ENCODE assay signal across 1 cellular context in the genomic region with DNA sequence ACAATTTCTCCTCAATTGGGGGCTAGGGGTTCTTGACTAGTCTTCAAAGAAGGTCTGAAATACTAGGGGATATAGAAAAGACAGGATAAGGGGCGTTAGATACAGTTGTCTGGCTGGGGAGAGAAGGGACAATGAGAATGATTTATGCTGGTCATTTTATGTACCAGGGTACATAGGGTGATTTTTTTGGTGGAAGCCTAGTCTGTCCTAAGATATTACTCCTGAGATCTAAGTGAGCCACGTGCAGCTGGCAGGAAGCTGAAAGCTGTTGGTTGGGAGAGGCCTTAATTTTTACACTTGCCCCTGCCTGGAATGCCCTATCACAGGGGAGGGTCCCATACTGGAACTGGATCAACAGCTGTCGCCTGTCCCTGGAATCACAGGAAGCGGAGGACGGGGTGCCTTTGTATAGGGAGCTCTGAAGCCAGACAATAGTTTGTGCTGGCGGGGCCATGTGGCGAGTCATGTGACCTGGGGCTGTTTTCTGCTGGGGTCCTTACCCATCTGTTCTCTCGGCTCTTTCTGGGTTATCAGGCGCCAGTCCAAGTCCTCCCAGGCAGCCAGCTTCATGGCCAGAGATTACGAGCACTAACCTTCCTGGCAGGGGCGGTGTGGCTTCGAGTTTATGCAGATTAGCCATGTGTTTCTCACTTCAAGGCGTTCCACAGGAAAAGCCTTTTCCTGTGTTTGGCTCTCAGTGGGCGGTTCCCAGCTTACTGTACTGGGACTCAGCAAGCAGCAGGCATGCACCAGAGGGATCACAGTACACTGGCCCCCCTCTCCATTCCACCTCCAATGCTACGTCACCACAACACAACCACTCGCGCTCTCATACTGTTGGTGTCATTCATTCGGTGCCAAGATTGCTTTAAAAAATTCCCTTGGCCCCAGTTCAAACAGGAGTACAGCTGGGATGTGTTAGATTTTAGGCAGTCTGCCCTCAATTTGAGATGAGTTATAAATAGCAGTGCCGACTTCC.
TF ChIP-seq lines count a peak whose summit lies in the region.

No MANE protein-coding gene starts in this region.

TF ChIP-seq in WTC11, 78 proteins besides CTCF, POLR2A, EP300 and RAD21 (continued from another document):
- TF ChIP-seq, protein P1, sequence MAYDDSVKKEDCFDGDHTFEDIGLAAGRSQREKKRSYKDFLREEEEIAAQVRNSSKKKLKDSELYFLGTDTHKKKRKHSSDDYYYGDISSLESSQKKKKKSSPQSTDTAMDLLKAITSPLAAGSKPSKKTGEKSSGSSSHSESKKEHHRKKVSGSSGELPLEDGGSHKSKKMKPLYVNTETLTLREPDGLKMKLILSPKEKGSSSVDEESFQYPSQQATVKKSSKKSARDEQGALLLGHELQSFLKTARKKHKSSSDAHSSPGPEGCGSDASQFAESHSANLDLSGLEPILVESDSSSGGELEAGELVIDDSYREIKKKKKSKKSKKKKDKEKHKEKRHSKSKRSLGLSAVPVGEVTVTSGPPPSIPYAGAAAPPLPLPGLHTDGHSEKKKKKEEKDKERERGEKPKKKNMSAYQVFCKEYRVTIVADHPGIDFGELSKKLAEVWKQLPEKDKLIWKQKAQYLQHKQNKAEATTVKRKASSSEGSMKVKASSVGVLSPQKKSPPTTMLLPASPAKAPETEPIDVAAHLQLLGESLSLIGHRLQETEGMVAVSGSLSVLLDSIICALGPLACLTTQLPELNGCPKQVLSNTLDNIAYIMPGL (CRISPR knock-in tag; IDR thresholded peaks at IDR 0.05): no peak
- TF ChIP-seq, protein P2, sequence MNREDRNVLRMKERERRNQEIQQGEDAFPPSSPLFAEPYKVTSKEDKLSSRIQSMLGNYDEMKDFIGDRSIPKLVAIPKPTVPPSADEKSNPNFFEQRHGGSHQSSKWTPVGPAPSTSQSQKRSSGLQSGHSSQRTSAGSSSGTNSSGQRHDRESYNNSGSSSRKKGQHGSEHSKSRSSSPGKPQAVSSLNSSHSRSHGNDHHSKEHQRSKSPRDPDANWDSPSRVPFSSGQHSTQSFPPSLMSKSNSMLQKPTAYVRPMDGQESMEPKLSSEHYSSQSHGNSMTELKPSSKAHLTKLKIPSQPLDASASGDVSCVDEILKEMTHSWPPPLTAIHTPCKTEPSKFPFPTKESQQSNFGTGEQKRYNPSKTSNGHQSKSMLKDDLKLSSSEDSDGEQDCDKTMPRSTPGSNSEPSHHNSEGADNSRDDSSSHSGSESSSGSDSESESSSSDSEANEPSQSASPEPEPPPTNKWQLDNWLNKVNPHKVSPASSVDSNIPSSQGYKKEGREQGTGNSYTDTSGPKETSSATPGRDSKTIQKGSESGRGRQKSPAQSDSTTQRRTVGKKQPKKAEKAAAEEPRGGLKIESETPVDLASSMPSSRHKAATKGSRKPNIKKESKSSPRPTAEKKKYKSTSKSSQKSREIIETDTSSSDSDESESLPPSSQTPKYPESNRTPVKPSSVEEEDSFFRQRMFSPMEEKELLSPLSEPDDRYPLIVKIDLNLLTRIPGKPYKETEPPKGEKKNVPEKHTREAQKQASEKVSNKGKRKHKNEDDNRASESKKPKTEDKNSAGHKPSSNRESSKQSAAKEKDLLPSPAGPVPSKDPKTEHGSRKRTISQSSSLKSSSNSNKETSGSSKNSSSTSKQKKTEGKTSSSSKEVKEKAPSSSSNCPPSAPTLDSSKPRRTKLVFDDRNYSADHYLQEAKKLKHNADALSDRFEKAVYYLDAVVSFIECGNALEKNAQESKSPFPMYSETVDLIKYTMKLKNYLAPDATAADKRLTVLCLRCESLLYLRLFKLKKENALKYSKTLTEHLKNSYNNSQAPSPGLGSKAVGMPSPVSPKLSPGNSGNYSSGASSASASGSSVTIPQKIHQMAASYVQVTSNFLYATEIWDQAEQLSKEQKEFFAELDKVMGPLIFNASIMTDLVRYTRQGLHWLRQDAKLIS (CRISPR knock-in tag; IDR thresholded peaks at IDR 0.05; ENCODE audit: borderline replicate concordance): no peak
- TF ChIP-seq NFATC4 (CRISPR knock-in tag; IDR thresholded peaks at IDR 0.05): no peak
- TF ChIP-seq GTF2I (CRISPR knock-in tag; conservative IDR thresholded peaks at IDR 0.05): no peak
- TF ChIP-seq, protein P3, sequence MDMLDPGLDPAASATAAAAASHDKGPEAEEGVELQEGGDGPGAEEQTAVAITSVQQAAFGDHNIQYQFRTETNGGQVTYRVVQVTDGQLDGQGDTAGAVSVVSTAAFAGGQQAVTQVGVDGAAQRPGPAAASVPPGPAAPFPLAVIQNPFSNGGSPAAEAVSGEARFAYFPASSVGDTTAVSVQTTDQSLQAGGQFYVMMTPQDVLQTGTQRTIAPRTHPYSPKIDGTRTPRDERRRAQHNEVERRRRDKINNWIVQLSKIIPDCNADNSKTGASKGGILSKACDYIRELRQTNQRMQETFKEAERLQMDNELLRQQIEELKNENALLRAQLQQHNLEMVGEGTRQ (CRISPR knock-in tag; IDR thresholded peaks at IDR 0.05): peak; percentile 93
